8 cellular contexts compared by ENCODE assay signal in the genomic region with DNA sequence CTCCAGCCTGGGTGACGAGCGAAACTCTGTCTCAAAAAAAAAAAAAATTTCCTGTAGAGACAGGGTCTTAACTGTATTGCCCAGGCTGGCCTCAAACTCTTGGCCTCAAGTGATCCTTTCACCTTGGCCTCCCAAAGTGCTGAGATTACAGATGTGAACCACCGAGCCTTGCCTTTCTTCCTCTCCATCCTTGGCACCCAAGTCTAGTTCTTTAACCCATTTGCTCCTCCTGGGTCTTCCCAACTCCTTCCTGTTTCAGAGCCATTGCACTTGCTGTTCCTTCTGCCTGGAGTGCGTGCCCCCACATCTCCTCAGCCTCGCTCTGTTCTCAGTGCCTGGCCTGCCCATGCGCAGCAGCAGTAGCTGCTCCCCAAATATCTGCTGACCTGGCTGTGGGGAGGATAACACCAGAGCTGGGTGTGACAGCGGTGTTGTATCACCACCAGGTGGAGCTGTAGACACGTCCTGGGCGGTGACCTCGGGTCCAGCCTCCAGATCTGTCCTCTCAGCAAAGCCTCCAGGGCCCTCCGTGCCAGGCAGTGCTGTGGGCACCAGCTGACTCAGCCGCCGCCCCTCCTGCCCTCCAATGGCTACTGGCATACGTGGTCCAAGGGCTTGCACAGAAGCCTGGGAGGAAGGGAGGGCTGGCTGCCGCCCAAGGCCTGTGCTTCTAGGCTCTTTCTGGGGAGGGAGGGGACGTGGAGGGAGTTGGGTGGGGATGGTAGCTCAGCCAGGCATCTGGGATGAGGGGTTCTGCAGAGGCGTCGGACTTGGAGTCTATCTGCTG. TPM values are rescaled to one million over a fixed set of nuclear protein-coding genes. Genes with fewer than 3 reads are reported as not detected.
DNase-seq lines count a peak whose midpoint lies in the region; ATAC-seq and TF ChIP-seq lines count a peak whose summit lies in the region.

No MANE protein-coding gene starts in this region.

- no peaks in the 10 kb centered on the region for H3K36me3 Mint-ChIP-seq in T-cell
- no peaks in the 10 kb centered on the region for H3K36me3 Mint-ChIP-seq in type B pancreatic cell

- DNase-seq in D341Med (ENCODE audit: low spot score) (peak; percentile 91), NCI-H1092 treated with DMSO at 0.1 percent for 48 hours (lab: John Stamatoyannopoulos, UW) (peak; percentile 80), T-cell (peak; percentile 55 to 84 (median 74)), Right ventricle myocardium inferior (ENCODE audit: missing footprints) (peak; percentile 93), posterior vena cava (ENCODE audit: low spot score) (peak; percentile 97), type B pancreatic cell (ENCODE audit: extremely low spot score, unreplicated experiment) (peak; percentile 84)
- peak; percentile 76 for DNase-seq in activated naive CD8-positive, alpha-beta T cell treated with anti-CD3 and anti-CD28 coated beads, Interleukin-2, amount 50 U/mL, for 16 hours (ENCODE audit: low read depth, low spot score)

- no peaks in the 10 kb centered on the region for H3K9me3 Mint-ChIP-seq in T-cell
- H3K9me3 Mint-ChIP-seq in type B pancreatic cell, result no peaks in the 10 kb centered on the region

- H3K4me3 Mint-ChIP-seq in T-cell (no peak overlapping the region), type B pancreatic cell (peak overlapping the region; percentile 23)

- no peak overlapping the region for H3K27ac Mint-ChIP-seq in T-cell
- H3K27ac Mint-ChIP-seq in type B pancreatic cell, result peak overlapping the region; percentile 71

- peak; percentile 98 for TF ChIP-seq CTCF in type B pancreatic cell (conservative IDR thresholded peaks at IDR 0.05)

- H3K27me3 Mint-ChIP-seq in T-cell, result no peaks in the 10 kb centered on the region
- H3K27me3 Mint-ChIP-seq in type B pancreatic cell, result no peaks in the 10 kb centered on the region

- peak; percentile 61 for ATAC-seq in GM21723 (IDR thresholded peaks at IDR 0.05; ENCODE audit: unreplicated experiment)
- peak; percentile 96 to 99 (median 98) for ATAC-seq in T-cell (replicated peaks in 1 of 4)
- ATAC-seq in Right ventricle myocardium inferior, result peak; percentile 91

- POLR2A ChIA-PET in T-cell (lab: Charles Lee), result interaction anchor here in 1 of 2 donors (1.1 kb wide), 1 partner anchor 65 kb away, joined by 4 read pairs; the partner anchor contains the start of gene PHF5A

- intact Hi-C loops in Right ventricle myocardium inferior (cut with DNase I) (loop anchor here (2.0 kb wide), 2 partner anchors 113 to 121 kb away; no protein-coding TSS in a partner anchor), posterior vena cava (cut with DNase I) (loop anchor here (5.0 kb wide), 2 partner anchors 114 to 129 kb away; no protein-coding TSS in a partner anchor)

- peaks cover 8 to 9% (median 9%) of the 10 kb centered on the region in 3 donors for H3K4me1 Mint-ChIP-seq in T-cell
- H3K4me1 Mint-ChIP-seq in type B pancreatic cell (ENCODE audit: unreplicated experiment), result peaks cover 5% of the 10 kb centered on the region

- CTCF ChIA-PET in T-cell (lab: Charles Lee), result interaction anchor here (0.6 to 4.1 kb wide), 15 partner anchors 9 to 1113 kb away, joined by 3 to 42 read pairs (median 4); partner anchors contain the start of genes ACO2 (in 1 of the 2), DESI1 (in 1 of the 2), PHF5A (in 1 of the 2) and TEF (in 1 of the 2)

RNA-seq across cellular contexts. Expression of gene TEF, which starts 22.0 kb away (rescaled TPM):
- total RNA-seq in T-cell (10 to 100 TPM in 1 of 5 donors, 1 to 10 TPM in 4; 4.1 to 10.8 (median 4.6) TPM), Right ventricle myocardium inferior (23.5 TPM), posterior vena cava (10 to 100 TPM; 10.5 to 20.5 TPM), type B pancreatic cell (ENCODE audit: low replicate concordance) (10.5 TPM in 2 replicates)

RNA-seq across cellular contexts. Expression of gene TOB2, which starts 42.9 kb away (rescaled TPM):
- total RNA-seq in T-cell, result 10 to 100 TPM; 22.2 to 48.6 (median 37.9) TPM
- 68.0 TPM for total RNA-seq in Right ventricle myocardium inferior
- total RNA-seq in posterior vena cava, result 10 to 100 TPM; 36.8 to 37.0 TPM
- 47.4 and 54.5 TPM in 2 replicates for total RNA-seq in type B pancreatic cell (ENCODE audit: low replicate concordance)

Comparison
In these comparisons a context has a peak if more than half of its experiments do, and no peak if none do; other contexts are left out.
1. Peak in every context shown above with its lines: DNase-seq and ATAC-seq.